Comparison of ENCODE assay signal across 25 cellular contexts in genomic region chr3:13275376-13276005, GRCh38.
DNase-seq lines count a peak whose midpoint lies in the region; ATAC-seq and TF ChIP-seq lines count a peak whose summit lies in the region.
"Had no signal": no experiment of that assay in that cellular context is flagged by ENCODE, and none has a peak within 500 bp of the region (broad histone marks: within the 10 kb centered on the region; RNA-seq: fewer than 3 reads in every experiment).

No MANE protein-coding gene starts in this region.

- ATAC-seq in WTC11: 0 out of 2 replicates have a peak, but pooled peaks have one; percentile 14
- ATAC-seq: A549, HepG2, SK-N-SH treated with all-trans-retinoic acid at 6 μM for 48 hours had no signal

- H3K27ac ChIP-seq in BLaER1 treated with 17β-estradiol and CSF1 and Interleukin-3, amounts not matched to agents 10 nM and 100 nM: peak overlapping the region in 5 of 11 experiments; percentile 7 to 72 (median 54); a peak in 9 of 22 replicates
- H3K27ac ChIP-seq in neural progenitor cell (no peak overlapping the region), tibial artery (no peak overlapping the region), substantia nigra (ENCODE audit: low read depth, low read length, poor library complexity, severe bottlenecking) (no peak overlapping the region)
- H3K27ac ChIP-seq: A549, HL-60 had no signal

- H3K36me3 Mint-ChIP-seq in WTC11 (no peaks in the 10 kb centered on the region), neural progenitor cell (no peaks in the 10 kb centered on the region)
- H3K36me3 Mint-ChIP-seq: CD4-positive, alpha-beta memory T cell had no signal

- no peaks in the 10 kb centered on the region for H3K36me3 ChIP-seq in BLaER1 treated with 17β-estradiol and CSF1 and Interleukin-3, amounts not matched to agents 10 nM and 100 nM
- no peaks in the 10 kb centered on the region for H3K36me3 ChIP-seq in neural progenitor cell
- no peaks in the 10 kb centered on the region for H3K36me3 ChIP-seq in tibial artery

- peaks cover 0 to 30% (median 11%) of the 10 kb centered on the region in 11 experiments; a peak in 11 of 22 replicates for H4K20me1 ChIP-seq in BLaER1 treated with 17β-estradiol and CSF1 and Interleukin-3, amounts not matched to agents 10 nM and 100 nM
- no peaks in the 10 kb centered on the region for H4K20me1 ChIP-seq in neural progenitor cell (ENCODE audit: low read depth)

- no peak overlapping the region for H2AFZ ChIP-seq in neural progenitor cell (replicated peaks)

- peak overlapping the region in 4 of 11 experiments; percentile 2 to 63 (median 40); a peak in 4 of 22 replicates for H3K9ac ChIP-seq in BLaER1 treated with 17β-estradiol and CSF1 and Interleukin-3, amounts not matched to agents 10 nM and 100 nM
- H3K9ac ChIP-seq in neural progenitor cell: no peak overlapping the region

- H3F3A ChIP-seq in neural progenitor cell (ENCODE audit: low read depth): no peaks in the 10 kb centered on the region

- no peak overlapping the region for H3K27ac Mint-ChIP-seq in WTC11
- peak overlapping the region; percentile 13 for H3K27ac Mint-ChIP-seq in neural progenitor cell
- H3K27ac Mint-ChIP-seq: B cell, HFFc6 had no signal

- no peak overlapping the region for H3K4me3 Mint-ChIP-seq in WTC11
- no peak overlapping the region for H3K4me3 Mint-ChIP-seq in neural progenitor cell
- H3K4me3 Mint-ChIP-seq: B cell; CD4-positive, alpha-beta memory T cell; HFFc6 had no signal

- H3K9me3 ChIP-seq in BLaER1 treated with 17β-estradiol and CSF1 and Interleukin-3, amounts not matched to agents 10 nM and 100 nM (replicated peaks in 1 of 11): peaks cover 0 to 3% (median 0%) of the 10 kb centered on the region in 11 experiments; a peak in 8 of 22 replicates
- H3K9me3 ChIP-seq in neural progenitor cell (ENCODE audit: low read depth) (no peaks in the 10 kb centered on the region), tibial artery (peaks cover 0 to under 1% (median 0%) of the 10 kb centered on the region in 3 donors)
- H3K9me3 ChIP-seq: A549, Caco-2 had no signal

- no peak for DNase-seq in WTC11 (ENCODE audit: low spot score)
- no peak for DNase-seq in neural progenitor cell (ENCODE audit: low spot score)
- DNase-seq in tibial artery: peak; percentile 6 to 52
- DNase-seq in HEK293T (ENCODE audit: extremely low spot score): no peak
- no peak for DNase-seq in activated gamma-delta T cell treated with Interleukin-2 at 50 U/mL for 16 hours
- no peak for DNase-seq in substantia nigra (lab: John Stamatoyannopoulos, UW)
- DNase-seq: Caco-2; CD4-positive, alpha-beta memory T cell; DMS 273 treated with DMSO at 0.1 percent for 48 hours; DMS79 treated with DMSO at 0.1 percent for 48 hours; HFFc6; KBM-7; NCI-H1092 treated with DMSO at 0.1 percent for 48 hours; NCI-H146; NCI-H2029; NCI-H345; NCI-H524; NCI-H774; NK-92 treated with Interleukin-12 subunit alpha and Interleukin-12 subunit beta, amount 100 ng/mL, for 24 hours had no signal

- H3K27me3 ChIP-seq in BLaER1 treated with 17β-estradiol and CSF1 and Interleukin-3, amounts not matched to agents 10 nM and 100 nM: peaks cover under 1 to 29% (median 5%) of the 10 kb centered on the region in 11 experiments; a peak in 19 of 22 replicates
- peaks cover 5% of the 10 kb centered on the region for H3K27me3 ChIP-seq in neural progenitor cell
- peaks cover 0 to 44% of the 10 kb centered on the region in 2 donors for H3K27me3 ChIP-seq in tibial artery

- CTCF ChIA-PET in WTC11 (lab: Charles Lee) (interaction anchor here (0.6 to 2.8 kb wide), 3 partner anchors 46 to 270 kb away, joined by 3 to 5 read pairs (median 3); no protein-coding TSS in a partner anchor), HEK293T (lab: Yijun Ruan, JAX) (no interaction called here)

- intact Hi-C loops in tibial artery (cut with DNase I; ENCODE audit: low total_unique reads): no loop called here

- TF ChIP-seq CTCF in WTC11 (IDR thresholded peaks at IDR 0.05) (no peak), neural progenitor cell (IDR thresholded peaks at IDR 0.05) (no peak), tibial artery (IDR thresholded peaks at IDR 0.05) (no peak)

- no peaks in the 10 kb centered on the region for H3K27me3 Mint-ChIP-seq in WTC11 (ENCODE audit: low read depth)
- peaks cover 15% of the 10 kb centered on the region for H3K27me3 Mint-ChIP-seq in neural progenitor cell (ENCODE audit: insufficient read depth, low read depth)

- no peak overlapping the region for H3K4me3 ChIP-seq in BLaER1 treated with 17β-estradiol and CSF1 and Interleukin-3, amounts not matched to agents 10 nM and 100 nM
- no peak overlapping the region for H3K4me3 ChIP-seq in neural progenitor cell
- no peak overlapping the region for H3K4me3 ChIP-seq in tibial artery
- H3K4me3 ChIP-seq: A549 had no signal

- POLR2A ChIA-PET in WTC11 (lab: Charles Lee) (no interaction called here), HEK293T (lab: Yijun Ruan, JAX) (no interaction called here)

- H3K4me2 ChIP-seq in BLaER1 treated with 17β-estradiol and CSF1 and Interleukin-3, amounts not matched to agents 10 nM and 100 nM: peak overlapping the region in 9 of 11 experiments; percentile 73 to 96 (median 86); a peak in 17 of 22 replicates
- no peak overlapping the region for H3K4me2 ChIP-seq in neural progenitor cell
- H3K4me2 ChIP-seq: A549 had no signal

- H3K4me1 Mint-ChIP-seq in WTC11: peaks cover 19% of the 10 kb centered on the region
- H3K4me1 Mint-ChIP-seq in neural progenitor cell: peaks cover 16% of the 10 kb centered on the region
- H3K4me1 Mint-ChIP-seq: CD4-positive, alpha-beta memory T cell had no signal

- H3K4me1 ChIP-seq in BLaER1 treated with 17β-estradiol and CSF1 and Interleukin-3, amounts not matched to agents 10 nM and 100 nM: peaks cover 21 to 89% (median 83%) of the 10 kb centered on the region in 10 experiments; a peak in 19 of 20 replicates
- H3K4me1 ChIP-seq in neural progenitor cell (peaks cover 2% of the 10 kb centered on the region), tibial artery (peaks cover 0 to 6% (median 3%) of the 10 kb centered on the region in 4 donors)
- H3K4me1 ChIP-seq: A549, Caco-2 had no signal

- H3K79me2 ChIP-seq in neural progenitor cell (ENCODE audit: low read depth): no peaks in the 10 kb centered on the region

- H3K9me3 Mint-ChIP-seq in WTC11 (peaks cover 4% of the 10 kb centered on the region; the same call in 1 of the 2 replicates), neural progenitor cell (no peaks in the 10 kb centered on the region)
- H3K9me3 Mint-ChIP-seq: HFFc6 had no signal

TF ChIP-seq in WTC11, 78 proteins besides CTCF, POLR2A, EP300 and RAD21:
- TF ChIP-seq TP53 (CRISPR knock-in tag; IDR thresholded peaks at IDR 0.05): no peak
- TF ChIP-seq TCF7 (CRISPR knock-in tag; IDR thresholded peaks at IDR 0.05; ENCODE audit: low read depth): no peak
- no peak for TF ChIP-seq CBFB (CRISPR knock-in tag; IDR thresholded peaks at IDR 0.05; ENCODE audit: low read depth)

TF ChIP-seq in HEK293T, 16 proteins besides CTCF, POLR2A, EP300 and RAD21:
- TF ChIP-seq FOXK2 (IDR thresholded peaks at IDR 0.05): no peak
- TF ChIP-seq TARDBP (IDR thresholded peaks at IDR 0.05): no peak
- no peak for TF ChIP-seq ELF4 (IDR thresholded peaks at IDR 0.05)
- no peak for TF ChIP-seq CTBP1 (IDR thresholded peaks at IDR 0.05; ENCODE audit: borderline replicate concordance)
- TF ChIP-seq ZNF384 (IDR thresholded peaks at IDR 0.05): no peak
- TF ChIP-seq FOXA1 (IDR thresholded peaks at IDR 0.05): no peak
- TF ChIP-seq SUZ12 (IDR thresholded peaks at IDR 0.05): no peak
- TF ChIP-seq BHLHE40 (IDR thresholded peaks at IDR 0.05; ENCODE audit: borderline replicate concordance): no peak
- TF ChIP-seq HDGF (IDR thresholded peaks at IDR 0.05; ENCODE audit: borderline replicate concordance): no peak
- no peak for TF ChIP-seq ARNT (IDR thresholded peaks at IDR 0.05)
- no peak for TF ChIP-seq LEF1 (IDR thresholded peaks at IDR 0.05; ENCODE audit: borderline replicate concordance)
- no peak for TF ChIP-seq PKNOX1 (IDR thresholded peaks at IDR 0.05)
- TF ChIP-seq FOXM1 (IDR thresholded peaks at IDR 0.05; ENCODE audit: borderline replicate concordance): no peak
- TF ChIP-seq NFRKB (IDR thresholded peaks at IDR 0.05): no peak
- TF ChIP-seq L3MBTL2 (conservative IDR thresholded peaks at IDR 0.05): no peak
- TF ChIP-seq SP1 (IDR thresholded peaks at IDR 0.05): no peak

Comparison
In these comparisons a context has a peak if more than half of its experiments do, and no peak if none do; other contexts are left out.
1. DNase-seq: peak in tibial artery (2 of 2); none in WTC11 (single experiment), neural progenitor cell (single experiment), HEK293T (single experiment), activated gamma-delta T cell treated with Interleukin-2 at 50 U/mL for 16 hours (single experiment) and substantia nigra (0 of 49).